ENCODE assay signal across 8 cellular contexts in the genomic region with DNA sequence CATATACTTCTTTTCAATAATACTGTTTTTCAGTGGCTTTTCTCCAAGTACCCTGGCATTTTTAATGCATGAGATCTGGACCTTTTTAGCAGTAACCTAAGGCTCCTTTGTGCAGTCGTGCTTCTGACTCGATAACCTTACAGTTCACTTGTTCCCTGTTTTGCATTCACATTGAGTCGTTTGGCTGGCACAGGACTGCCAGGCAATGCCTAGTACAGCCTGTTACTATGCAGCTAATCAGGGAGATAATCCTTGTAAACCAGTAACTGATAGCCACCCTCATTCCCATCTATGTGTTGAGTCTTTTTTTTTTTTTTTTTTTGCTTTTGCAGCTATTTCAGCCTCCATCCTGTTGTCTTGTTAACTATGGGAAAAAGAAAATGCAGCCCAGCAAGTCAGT. TPM values are rescaled to one million over a fixed set of nuclear protein-coding genes. Genes with fewer than 3 reads are reported as not detected.
DNase-seq lines count a peak whose midpoint lies in the region; ATAC-seq and TF ChIP-seq lines count a peak whose summit lies in the region.

No MANE protein-coding gene starts in this region.

- POLR2A ChIA-PET in GM10248 (lab: Yijun Ruan, JAX), result interaction anchor here (0.8 kb wide), 1 partner anchor 10 kb away, joined by 3 read pairs; no protein-coding TSS in a partner anchor

- H3K4me3 ChIP-seq in heart left ventricle (peak overlapping the region in 11 of 12 donors; percentile 72 to 95 (median 86)), mucosa of stomach (ENCODE audit: low read length) (no peak overlapping the region), vagina (peak overlapping the region in 1 of 2 donors; percentile 68)

- TF ChIP-seq CTCF in heart left ventricle (IDR thresholded peaks at IDR 0.05) (no peak), vagina (IDR thresholded peaks at IDR 0.05) (no peak), GM10248 (IDR thresholded peaks at IDR 0.05; ENCODE audit: control extremely low read depth, extremely low read depth, low read depth, missing control alignments) (no peak)

- H3K4me1 ChIP-seq in heart left ventricle (peaks cover 0 to 75% (median 32%) of the 10 kb centered on the region in 12 donors), mucosa of stomach (ENCODE audit: control insufficient read depth, insufficient read depth, low read length) (peaks cover 35% of the 10 kb centered on the region), vagina (peaks cover 6% of the 10 kb centered on the region)

- peak overlapping the region; percentile 6 for H3K9ac ChIP-seq in mucosa of stomach (ENCODE audit: low read length)

- DNase-seq in heart left ventricle, result no peak
- DNase-seq in cardiac septum (ENCODE audit: low spot score), result no peak
- DNase-seq in cerebellar cortex (ENCODE audit: low spot score), result peak; percentile 42
- DNase-seq in vagina (ENCODE audit: extremely low spot score in 2 of 2), result no peak
- DNase-seq in posterior cingulate gyrus, result no peak
- DNase-seq in GM10248 (ENCODE audit: extremely low spot score), result no peak
- no peak for DNase-seq in stimulated activated naive CD4-positive, alpha-beta T cell (lab: John Stamatoyannopoulos, UW)

- H3K27ac ChIP-seq in heart left ventricle, result peak overlapping the region; percentile 62 to 98 (median 94)
- peak overlapping the region; percentile 20 for H3K27ac ChIP-seq in vagina

- H3K36me3 ChIP-seq in heart left ventricle (peaks cover 0 to 40% (median 29%) of the 10 kb centered on the region in 9 donors), mucosa of stomach (ENCODE audit: control insufficient read depth, insufficient read depth, low read length) (no peaks in the 10 kb centered on the region), vagina (no peaks in the 10 kb centered on the region)

- 17 to 29% (median 21%) methylated on average over 3 of the region's 3 CpGs for WGBS in heart left ventricle, 4 donors

- H3K9me3 ChIP-seq in heart left ventricle (no peaks in the 10 kb centered on the region), mucosa of stomach (ENCODE audit: control insufficient read depth, low read length) (no peaks in the 10 kb centered on the region), vagina (no peaks in the 10 kb centered on the region)

- TF ChIP-seq POLR2A in heart left ventricle (IDR thresholded peaks at IDR 0.05) (no peak), vagina (IDR thresholded peaks at IDR 0.05) (no peak)

- no peak for ATAC-seq in heart left ventricle

- CTCF ChIA-PET in GM10248 (lab: Yijun Ruan, JAX), result interaction anchor here (0.9 to 5.0 kb wide), 9 partner anchors 9 to 767 kb away, joined by 3 to 25 read pairs (median 4); no protein-coding TSS in a partner anchor

- peaks cover 0 to 5% (median 0%) of the 10 kb centered on the region in 9 donors for H3K27me3 ChIP-seq in heart left ventricle
- no peaks in the 10 kb centered on the region for H3K27me3 ChIP-seq in mucosa of stomach (ENCODE audit: control insufficient read depth, insufficient read depth, low read length)
- no peaks in the 10 kb centered on the region for H3K27me3 ChIP-seq in vagina

- intact Hi-C loops in heart left ventricle (cut with DNase I), result loop anchor here in 3 of 10 donors (5.0 to 10.0 kb wide), 3 partner anchors 378 to 495 kb away; no protein-coding TSS in a partner anchor
- intact Hi-C loops in cardiac septum (cut with DNase I), result loop anchor here (5.0 kb wide), 1 partner anchor 82 kb away; no protein-coding TSS in a partner anchor
- intact Hi-C loops in vagina (cut with DNase I), result no loop called here
- intact Hi-C loops in posterior cingulate gyrus (cut with DNase I), result loop anchor here (10.0 kb wide), 1 partner anchor 765 kb away; no protein-coding TSS in a partner anchor

RNA-seq across cellular contexts. Expression of gene ATP1B1, which starts 3.8 kb away (rescaled TPM):
- 100 to 1,000 TPM; 245 to 640 (median 339) TPM for total RNA-seq in heart left ventricle
- 100 to 1,000 TPM; 165 to 372 TPM for polyA plus RNA-seq in heart left ventricle
- 256 TPM for total RNA-seq in cardiac septum
- total RNA-seq in vagina, result 27.5 TPM
